In genomic region chr2:109218087-109218791, GRCh38 we compare ENCODE assay signal across 9 cellular contexts.
DNase-seq lines count a peak whose midpoint lies in the region; ATAC-seq and TF ChIP-seq lines count a peak whose summit lies in the region.
"Had no signal": no experiment of that assay in that cellular context is flagged by ENCODE, and none has a peak within 500 bp of the region (broad histone marks: within the 10 kb centered on the region; RNA-seq: fewer than 3 reads in every experiment).

No MANE protein-coding gene starts in this region.

- H3K9me3 Mint-ChIP-seq in activated CD8-positive, alpha-beta T cell treated with anti-CD3 and anti-CD28 coated beads, Interleukin-2, amount 10 ng/mL, durations not matched to agents 7 days and 5 days (ENCODE audit: insufficient read depth), result no peaks in the 10 kb centered on the region
- H3K9me3 Mint-ChIP-seq in naive thymus-derived CD8-positive, alpha-beta T cell, result no peaks in the 10 kb centered on the region

- DNase-seq in GM12865 (ENCODE audit: low read depth) (peak; percentile 83), H4 (ENCODE audit: low spot score) (peak; percentile 59), NCI-H1417 treated with DMSO at 0.1 percent for 48 hours (lab: John Stamatoyannopoulos, UW) (no peak), NCI-H774 (lab: John Stamatoyannopoulos, UW) (no peak), NCI-H1105 treated with DMSO at 0.1 percent for 48 hours (lab: John Stamatoyannopoulos, UW) (no peak), islet precursor cell (no peak)
- DNase-seq in activated CD8-positive, alpha-beta T cell treated with anti-CD3 and anti-CD28 coated beads, Interleukin-2, amount 10 ng/mL, durations not matched to agents 7 days and 5 days, result peak; percentile 32
- DNase-seq in naive thymus-derived CD8-positive, alpha-beta T cell, result no peak
- DNase-seq: H7 had no signal

- H3K4me3 Mint-ChIP-seq in activated CD8-positive, alpha-beta T cell treated with anti-CD3 and anti-CD28 coated beads, Interleukin-2, amount 10 ng/mL, durations not matched to agents 7 days and 5 days, result peak overlapping the region; percentile 23
- H3K4me3 Mint-ChIP-seq in naive thymus-derived CD8-positive, alpha-beta T cell, result peak overlapping the region; percentile 47 to 85 (median 70)

- no peaks in the 10 kb centered on the region for H3K36me3 Mint-ChIP-seq in activated CD8-positive, alpha-beta T cell treated with anti-CD3 and anti-CD28 coated beads, Interleukin-2, amount 10 ng/mL, durations not matched to agents 7 days and 5 days (ENCODE audit: low read depth)
- peaks cover 0 to 4% (median 0%) of the 10 kb centered on the region in 3 donors for H3K36me3 Mint-ChIP-seq in naive thymus-derived CD8-positive, alpha-beta T cell

- CTCF ChIA-PET in activated CD8-positive, alpha-beta T cell treated with anti-CD3 and anti-CD28 coated beads, Interleukin-2, amount 10 ng/mL, durations not matched to agents 7 days and 5 days (lab: Charles Lee), result interaction anchor here (1.1 to 1.9 kb wide), 3 partner anchors 9 to 292 kb away, joined by 3 to 7 read pairs (median 4); no protein-coding TSS in a partner anchor

- no peak for TF ChIP-seq CTCF in GM12865 (IDR thresholded peaks at IDR 0.05; ENCODE audit: insufficient read depth, low read depth, low read length, missing control alignments)

- H3K4me3 ChIP-seq in GM12865 (ENCODE audit: low read depth, low read length), result peak overlapping the region; percentile 22

- H3K27me3 Mint-ChIP-seq in activated CD8-positive, alpha-beta T cell treated with anti-CD3 and anti-CD28 coated beads, Interleukin-2, amount 10 ng/mL, durations not matched to agents 7 days and 5 days (ENCODE audit: low read depth), result peaks cover 50% of the 10 kb centered on the region
- H3K27me3 Mint-ChIP-seq in naive thymus-derived CD8-positive, alpha-beta T cell, result peaks cover 26 to 62% (median 35%) of the 10 kb centered on the region in 5 donors

- H3K4me1 Mint-ChIP-seq in activated CD8-positive, alpha-beta T cell treated with anti-CD3 and anti-CD28 coated beads, Interleukin-2, amount 10 ng/mL, durations not matched to agents 7 days and 5 days (ENCODE audit: low read depth), result peaks cover 52% of the 10 kb centered on the region
- H3K4me1 Mint-ChIP-seq in naive thymus-derived CD8-positive, alpha-beta T cell, result peaks cover 42 to 63% (median 58%) of the 10 kb centered on the region in 4 donors

- ATAC-seq in activated CD8-positive, alpha-beta T cell treated with anti-CD3 and anti-CD28 coated beads, Interleukin-2, amount 10 ng/mL, durations not matched to agents 7 days and 5 days, result no peak
- no peak for ATAC-seq in naive thymus-derived CD8-positive, alpha-beta T cell

- POLR2A ChIA-PET in activated CD8-positive, alpha-beta T cell treated with anti-CD3 and anti-CD28 coated beads, Interleukin-2, amount 10 ng/mL, durations not matched to agents 7 days and 5 days (lab: Charles Lee), result no interaction called here
- POLR2A ChIA-PET in naive thymus-derived CD8-positive, alpha-beta T cell (lab: Charles Lee), result interaction anchor here (1.3 to 1.9 kb wide), 2 partner anchors 131 to 187 kb away, joined by 5 to 7 read pairs; no protein-coding TSS in a partner anchor

- H3K27ac Mint-ChIP-seq in activated CD8-positive, alpha-beta T cell treated with anti-CD3 and anti-CD28 coated beads, Interleukin-2, amount 10 ng/mL, durations not matched to agents 7 days and 5 days, result peak overlapping the region; percentile 61
- H3K27ac Mint-ChIP-seq in naive thymus-derived CD8-positive, alpha-beta T cell, result peak overlapping the region in 4 of 10 donors; percentile 7 to 37 (median 28)

Comparison
In these comparisons a context has a peak if more than half of its experiments do, and no peak if none do; other contexts are left out.
1. DNase-seq: peak in GM12865 (single experiment), H4 (single experiment) and activated CD8-positive, alpha-beta T cell treated with anti-CD3 and anti-CD28 coated beads, Interleukin-2, amount 10 ng/mL, durations not matched to agents 7 days and 5 days (single experiment); none in naive thymus-derived CD8-positive, alpha-beta T cell (0 of 10), NCI-H1417 treated with DMSO at 0.1 percent for 48 hours (single experiment), NCI-H774 (single experiment), NCI-H1105 treated with DMSO at 0.1 percent for 48 hours (single experiment) and islet precursor cell (single experiment).